30 cellular contexts compared by ENCODE assay signal in genomic region chr15:45050587-45050986, GRCh38.
"Had no signal": no experiment of that assay in that cellular context is flagged by ENCODE, and none has a peak within 500 bp of the region (broad histone marks: within the 10 kb centered on the region; RNA-seq: fewer than 3 reads in every experiment).

No MANE protein-coding gene starts in this region.

- ATAC-seq: left colon; left lung; lower lobe of right lung; natural killer cell; right lobe of liver; stimulated activated memory B cell treated with anti-CD40 and anti-IgM and Interleukin-4, amounts not matched to agents 10 μg/mL and 1 μg/mL and 100 μg/mL, for 72 hours; stimulated activated naive CD8-positive, alpha-beta T cell treated with anti-CD3 and anti-CD28 coated beads, Interleukin-15, amount 100 ng/mL, for 72 hours had no signal

- H3K27me3 Mint-ChIP-seq: naive B cell; progenitor cell of endocrine pancreas; stimulated activated memory B cell treated with anti-CD40 and anti-IgM and Interleukin-4, amounts not matched to agents 10 μg/mL and 1 μg/mL and 100 μg/mL, for 72 hours; stimulated activated naive CD8-positive, alpha-beta T cell treated with anti-CD3 and anti-CD28 coated beads, Interleukin-15, amount 100 ng/mL, for 72 hours; type B pancreatic cell had no signal

- H3K27me3 ChIP-seq: left lung, neural progenitor cell, ovary, right atrium auricular region, right lobe of liver, tibial artery, vagina had no signal

- H3K36me3 ChIP-seq: lower lobe of right lung, ovary, right atrium auricular region, thoracic aorta, tibial artery had no signal

- H3K9me3 Mint-ChIP-seq: natural killer cell had no signal

- H3K4me3 ChIP-seq: left lung, lower lobe of right lung, neural progenitor cell, ovary, right atrium auricular region, right lobe of liver, smooth muscle cell, thoracic aorta, tibial artery, vagina had no signal

- H3K4me1 Mint-ChIP-seq: immature natural killer cell; mesothelial cell of epicardium; natural killer cell; nephron progenitor cell; neural progenitor cell; stimulated activated naive CD8-positive, alpha-beta T cell treated with anti-CD3 and anti-CD28 coated beads, Interleukin-15, amount 100 ng/mL, for 72 hours had no signal

- H3K27ac Mint-ChIP-seq: immature natural killer cell; mesothelial cell of epicardium; natural killer cell; nephron progenitor cell; neural progenitor cell; progenitor cell of endocrine pancreas; stimulated activated memory B cell treated with anti-CD40 and anti-IgM and Interleukin-4, amounts not matched to agents 10 μg/mL and 1 μg/mL and 100 μg/mL, for 72 hours; stimulated activated naive CD8-positive, alpha-beta T cell treated with anti-CD3 and anti-CD28 coated beads, Interleukin-15, amount 100 ng/mL, for 72 hours; type B pancreatic cell had no signal

- H3K9me3 ChIP-seq: lower lobe of right lung, right atrium auricular region, right lobe of liver, thoracic aorta, tibial artery, vagina had no signal

- H3K4me3 Mint-ChIP-seq: immature natural killer cell; mesothelial cell of epicardium; naive B cell; natural killer cell; nephron progenitor cell; neural progenitor cell; stimulated activated memory B cell treated with anti-CD40 and anti-IgM and Interleukin-4, amounts not matched to agents 10 μg/mL and 1 μg/mL and 100 μg/mL, for 72 hours; stimulated activated naive CD8-positive, alpha-beta T cell treated with anti-CD3 and anti-CD28 coated beads, Interleukin-15, amount 100 ng/mL, for 72 hours; type B pancreatic cell had no signal

- H3K36me3 Mint-ChIP-seq: natural killer cell had no signal

- H3K4me1 ChIP-seq: lower lobe of right lung, neural progenitor cell, right lobe of liver, vagina had no signal

- H3K27ac ChIP-seq: left lung, lower lobe of right lung, neural progenitor cell, ovary, right atrium auricular region, right lobe of liver, vagina had no signal

- DNase-seq: hypothalamus; immature natural killer cell; kidney; left colon; lower lobe of right lung; mammary epithelial cell; mesendoderm; naive B cell; natural killer cell; nephron progenitor cell; ovary; right lobe of liver; stimulated activated CD4-positive, alpha-beta T cell treated with anti-CD3 and anti-CD28 coated beads, Interleukin-1b, Interleukin-23, amount 100 ng/mL, for 48 hours; stimulated activated CD4-positive, alpha-beta T cell treated with anti-CD3 and anti-CD28 coated beads, Interleukin-2, amount 100 ng/mL, for 48 hours; stimulated activated CD4-positive, alpha-beta T cell treated with anti-CD3 and anti-CD28 coated beads, Interleukin-4, amount 100 ng/mL, for 4 hours; stimulated activated CD8-positive, alpha-beta memory T cell treated with anti-CD3 and anti-CD28 coated beads, Interleukin-4, amount 100 ng/mL, for 48 hours; stimulated activated naive CD4-positive, alpha-beta T cell treated with Interleukin-2 at 50 U/mL for 16 hours; stimulated activated naive CD8-positive, alpha-beta T cell treated with anti-CD3 and anti-CD28 coated beads, Interleukin-15, amount 100 ng/mL, for 72 hours; substantia nigra; tibial artery had no signal
